8 cellular contexts compared by ENCODE assay signal in genomic region chr19:16626796-16627193, GRCh38. TPM values are rescaled to one million over a fixed set of nuclear protein-coding genes. Genes with fewer than 3 reads are reported as not detected.
DNase-seq lines count a peak whose midpoint lies in the region; ATAC-seq and TF ChIP-seq lines count a peak whose summit lies in the region.

No MANE protein-coding gene starts in this region.

- WGBS in upper lobe of left lung, 2 donors, result 4 to 8% methylated on average over 11 to 12 of the region's 12 CpGs

- no peaks in the 10 kb centered on the region for H3K27me3 ChIP-seq in upper lobe of left lung

- peak overlapping the region; percentile 87 to 99 (median 95) for H3K27ac ChIP-seq in upper lobe of left lung

- peaks cover 43 to 70% (median 50%) of the 10 kb centered on the region in 4 donors for H3K4me1 ChIP-seq in upper lobe of left lung

- H3K4me3 ChIP-seq in upper lobe of left lung, result peak overlapping the region; percentile 75 to 99 (median 96)

- ATAC-seq in upper lobe of left lung (ENCODE audit: low FRiP score in 2 of 2), result no peak
- ATAC-seq in GM18498 (IDR thresholded peaks at IDR 0.05; ENCODE audit: unreplicated experiment), result no peak

- no peak for TF ChIP-seq CTCF in upper lobe of left lung (IDR thresholded peaks at IDR 0.05)

- no peak for TF ChIP-seq POLR2A in upper lobe of left lung (IDR thresholded peaks at IDR 0.05)

- TF ChIP-seq EP300 in upper lobe of left lung (IDR thresholded peaks at IDR 0.05), result no peak

- peaks cover 0 to 20% (median 6%) of the 10 kb centered on the region in 4 donors for H3K36me3 ChIP-seq in upper lobe of left lung

- no peaks in the 10 kb centered on the region for H3K9me3 ChIP-seq in upper lobe of left lung

- DNase-seq in activated effector memory CD4-positive, alpha-beta T cell treated with anti-CD3 and anti-CD28 coated beads, Interleukin-2, amount 50 U/mL, for 16 hours, result peak; percentile 65
- DNase-seq in activated effector memory CD4-positive, alpha-beta T cell treated with Interleukin-2 at 50 U/mL for 16 hours, result no peak
- peak; percentile 28 for DNase-seq in astrocyte of the hippocampus (ENCODE audit: low read depth, low spot score)
- peak; percentile 19 to 20 for DNase-seq in lung microvascular endothelial cell (ENCODE audit: low read depth in 2 of 2)
- no peak for DNase-seq in upper lobe of left lung
- DNase-seq in anterior cingulate cortex (lab: John Stamatoyannopoulos, UW), result no peak
- DNase-seq in SIG-M5 treated with dmso at 0.1 percent for 504 hours (lab: John Stamatoyannopoulos, UW; ENCODE audit: unreplicated experiment), result no peak

RNA-seq across cellular contexts. Expression of gene MED26, which starts 1.2 kb away (rescaled TPM):
- total RNA-seq in lung microvascular endothelial cell (2.2 and 3.8 TPM in 2 replicates), upper lobe of left lung (10 to 100 TPM; 12.6 to 26.5 (median 13.8) TPM)

RNA-seq across cellular contexts. Expression of gene SMIM7, which starts 33.1 kb away (rescaled TPM):
- total RNA-seq in lung microvascular endothelial cell (32.7 and 47.0 TPM in 2 replicates), upper lobe of left lung (100 to 1,000 TPM in 1 of 6 donors, 10 to 100 TPM in 5; 71.8 to 129 (median 80.4) TPM)

RNA-seq across cellular contexts. Expression of gene TMEM38A, which starts 34.1 kb away (rescaled TPM):
- total RNA-seq in lung microvascular endothelial cell (1.3 and 1.8 TPM in 2 replicates), upper lobe of left lung (1 to 10 TPM; 5.1 to 8.4 (median 5.9) TPM)

RNA-seq across cellular contexts. Expression of gene SLC35E1, which starts 54.6 kb away (rescaled TPM):
- 14.4 and 24.8 TPM in 2 replicates for total RNA-seq in lung microvascular endothelial cell
- total RNA-seq in upper lobe of left lung, result 10 to 100 TPM; 48.5 to 60.8 (median 53.2) TPM

Comparison
In these comparisons a context has a peak if more than half of its experiments do, and no peak if none do; other contexts are left out.
1. DNase-seq: peak in activated effector memory CD4-positive, alpha-beta T cell treated with anti-CD3 and anti-CD28 coated beads, Interleukin-2, amount 50 U/mL, for 16 hours (single experiment), astrocyte of the hippocampus (single experiment) and lung microvascular endothelial cell (2 of 2); none in activated effector memory CD4-positive, alpha-beta T cell treated with Interleukin-2 at 50 U/mL for 16 hours (single experiment), upper lobe of left lung (0 of 2), anterior cingulate cortex (0 of 58) and SIG-M5 treated with dmso at 0.1 percent for 504 hours (single experiment).